ENCODE assay signal across 25 cellular contexts in genomic region chr4:72365981-72366380, GRCh38.
"Had no signal": no experiment of that assay in that cellular context is flagged by ENCODE, and none has a peak within 500 bp of the region (broad histone marks: within the 10 kb centered on the region; RNA-seq: fewer than 3 reads in every experiment).

No MANE protein-coding gene starts in this region.

- H3K9me3 ChIP-seq: left lung, lower lobe of right lung, pancreas, prostate gland, spleen, suprapubic skin, thoracic aorta, tibial nerve, uterus had no signal

- H3K36me3 ChIP-seq: left lung, lower lobe of right lung, pancreas, prostate gland, spleen, suprapubic skin, thoracic aorta, tibial nerve, uterus had no signal

- H3K27ac ChIP-seq: left lung, lower lobe of right lung, pancreas, prostate gland, spleen, suprapubic skin, thoracic aorta, tibial nerve, uterus had no signal

- H3K4me1 ChIP-seq: left lung, lower lobe of right lung, prostate gland, spleen, uterus had no signal

- ATAC-seq: left colon; left lung; lower lobe of right lung; naive thymus-derived CD8-positive, alpha-beta T cell; right cardiac atrium; sciatic nerve; stimulated activated effector memory CD8-positive, alpha-beta T cell treated with anti-CD3 and anti-CD28 coated beads, Interleukin-12 subunit alpha, Interleukin-12 subunit beta, amount 100 ng/mL, for 72 hours had no signal

- H3K27me3 ChIP-seq: left lung, pancreas, spleen, suprapubic skin, tibial nerve, uterus had no signal

- DNase-seq: hypothalamus; immature natural killer cell; kidney; left colon; left lung; lower lobe of right lung; mammary epithelial cell; mesenchymal stem cell; naive thymus-derived CD8-positive, alpha-beta T cell; nucleus accumbens; pancreas; posterior cingulate gyrus; retina; right cardiac atrium; small intestine; spleen; stimulated activated CD4-positive, alpha-beta T cell treated with anti-CD3 and anti-CD28 coated beads, Interleukin-4, amount 100 ng/mL, for 24 hours; stimulated activated naive CD4-positive, alpha-beta T cell; uterus had no signal

- H3K4me3 ChIP-seq: left lung, lower lobe of right lung, pancreas, prostate gland, spleen, suprapubic skin, thoracic aorta, tibial nerve, uterus had no signal
